In genomic region chr6:157762636-157763035, GRCh38 we compare ENCODE assay signal across 9 cellular contexts.
DNase-seq lines count a peak whose midpoint lies in the region; ATAC-seq and TF ChIP-seq lines count a peak whose summit lies in the region.
"Had no signal": no experiment of that assay in that cellular context is flagged by ENCODE, and none has a peak within 500 bp of the region (broad histone marks: within the 10 kb centered on the region; RNA-seq: fewer than 3 reads in every experiment).

No MANE protein-coding gene starts in this region.

- H3K27ac Mint-ChIP-seq in nephron = peak overlapping the region; percentile 96 to 99 (median 97)

- dilution Hi-C loops in mammary epithelial cell (cut with HindIII; ENCODE audit: low sequenced_read_pairs) = no loop called here

- no peaks in the 10 kb centered on the region for H3K36me3 Mint-ChIP-seq in nephron (ENCODE audit: low read depth)

- no peak overlapping the region for H3K9ac ChIP-seq in mammary epithelial cell (ENCODE audit: insufficient read depth, low read length)

- H2AFZ ChIP-seq in mammary epithelial cell (ENCODE audit: low read depth, low read length) = no peak overlapping the region

- peaks cover 62% of the 10 kb centered on the region for H3K4me1 ChIP-seq in mammary epithelial cell (ENCODE audit: insufficient read depth, low read length)

- no peaks in the 10 kb centered on the region for H3K36me3 ChIP-seq in mammary epithelial cell (ENCODE audit: insufficient read depth, low read length)

- no peaks in the 10 kb centered on the region for H3K9me3 Mint-ChIP-seq in nephron

- in situ Hi-C loops in mammary epithelial cell (cut with MboI; ENCODE audit: low sequenced_read_pairs in 2 of 2) = no loop called here

- H3K4me3 ChIP-seq in NB4 (ENCODE audit: low read depth, low read length) = no peak overlapping the region
- no peak overlapping the region for H3K4me3 ChIP-seq in mammary epithelial cell (replicated peaks in 1 of 3; ENCODE audit: insufficient read depth in 1 of 3, low read depth in 2 of 3, low read length in 3 of 3)

- intact Hi-C loops in mammary epithelial cell (cut with micrococcal nuclease) = loop anchor here (1.0 to 5.0 kb wide), 3 partner anchors 40 to 310 kb away; partner anchors contain the start of gene SYNJ2

- no peak for ATAC-seq in GM18519 (IDR thresholded peaks at IDR 0.05; ENCODE audit: low FRiP score, unreplicated experiment)

- no peaks in the 10 kb centered on the region for H3K27me3 ChIP-seq in mammary epithelial cell (ENCODE audit: insufficient read depth, low read length)

- peaks cover 36% of the 10 kb centered on the region for H3K4me1 Mint-ChIP-seq in nephron

- no peak for TF ChIP-seq POLR2A in NB4 (IDR thresholded peaks at IDR 0.05; ENCODE audit: extremely low read depth, insufficient read length)

- H3K9me3 ChIP-seq in mammary epithelial cell (replicated peaks; ENCODE audit: insufficient read depth, low read length) = no peaks in the 10 kb centered on the region

- BruUV-seq in mammary epithelial cell (replicated peaks; lab: Mats Ljungman, UMichigan) = no TSS peak

- no peak overlapping the region for H3K4me3 Mint-ChIP-seq in nephron

- POLR2A ChIA-PET in HEK293T (lab: Yijun Ruan, JAX) = no interaction called here

- CTCF ChIA-PET in mammary epithelial cell (lab: Charles Lee; ENCODE audit: low non-redundant PET) (no interaction called here), HEK293T (lab: Yijun Ruan, JAX) (no interaction called here)

- WGBS in mammary epithelial cell (ENCODE audit: low coverage, missing lambda C conversion rate) = 69% methylated on average over 6 of the region's 7 CpGs

- peaks cover 8% of the 10 kb centered on the region for H3K27me3 Mint-ChIP-seq in nephron (ENCODE audit: low read depth)

- peak; percentile 47 for DNase-seq in ELR (ENCODE audit: low read depth)
- DNase-seq in NB4 (ENCODE audit: low read depth) = peak; percentile 34
- DNase-seq in mammary epithelial cell = no peak
- DNase-seq in HEK293T (ENCODE audit: extremely low spot score) = no peak
- no peak for DNase-seq in DMS153 (lab: John Stamatoyannopoulos, UW)
- no peak for DNase-seq in ureter (ENCODE audit: low spot score)
- DNase-seq: T-helper 9 cell had no signal

- no peak overlapping the region for H3K4me2 ChIP-seq in mammary epithelial cell (ENCODE audit: insufficient read depth, low read depth, low read length)

- TF ChIP-seq CTCF in NB4 (IDR thresholded peaks at IDR 0.05; ENCODE audit: low read depth, low read length) (no peak), mammary epithelial cell (conservative IDR thresholded peaks at IDR 0.05 in 1 of 2, IDR thresholded peaks at IDR 0.05 in 1 of 2; ENCODE audit: extremely low read depth in 1 of 2, insufficient read depth in 1 of 2, low read depth in 1 of 2, low read length in 2 of 2) (no peak), nephron (IDR thresholded peaks at IDR 0.05; ENCODE audit: unreplicated experiment in 3 of 3) (no peak)

- no peaks in the 10 kb centered on the region for H4K20me1 ChIP-seq in mammary epithelial cell (ENCODE audit: insufficient read depth, low read length)

- peak overlapping the region; percentile 9 for H3K27ac ChIP-seq in mammary epithelial cell (ENCODE audit: insufficient read depth, low read depth, low read length)

- H3K79me2 ChIP-seq in mammary epithelial cell (ENCODE audit: insufficient read depth, low read length) = no peaks in the 10 kb centered on the region

TF ChIP-seq in HEK293T, 16 proteins besides CTCF, POLR2A, EP300 and RAD21:
- no peak for TF ChIP-seq FOXA1 (IDR thresholded peaks at IDR 0.05)
- no peak for TF ChIP-seq CTBP1 (IDR thresholded peaks at IDR 0.05; ENCODE audit: borderline replicate concordance)
- TF ChIP-seq TARDBP (IDR thresholded peaks at IDR 0.05) = no peak
- TF ChIP-seq NFRKB (IDR thresholded peaks at IDR 0.05) = no peak
- no peak for TF ChIP-seq BHLHE40 (IDR thresholded peaks at IDR 0.05; ENCODE audit: borderline replicate concordance)
- no peak for TF ChIP-seq SP1 (IDR thresholded peaks at IDR 0.05)

Comparison
In these comparisons a context has a peak if more than half of its experiments do, and no peak if none do; other contexts are left out.
1. DNase-seq: peak in ELR (single experiment) and NB4 (single experiment); none in mammary epithelial cell (single experiment), HEK293T (single experiment), DMS153 (single experiment) and ureter (single experiment).